Comparison of ENCODE assay signal across 11 cellular contexts in genomic region chr9:127915325-127915752, GRCh38. TPM values are rescaled to one million over a fixed set of nuclear protein-coding genes. Genes with fewer than 3 reads are reported as not detected.
DNase-seq lines count a peak whose midpoint lies in the region; ATAC-seq and TF ChIP-seq lines count a peak whose summit lies in the region.
"Had no signal": no experiment of that assay in that cellular context is flagged by ENCODE, and none has a peak within 500 bp of the region (broad histone marks: within the 10 kb centered on the region; RNA-seq: fewer than 3 reads in every experiment).

No MANE protein-coding gene starts in this region.

- no peak overlapping the region for H4K8ac ChIP-seq in IMR-90 (ENCODE audit: low read depth in 2 of 2, low read length in 2 of 2)

- H3K4me1 Mint-ChIP-seq in CD8-positive, alpha-beta T cell (ENCODE audit: low read depth), result peaks cover 58% of the 10 kb centered on the region
- peaks cover 33 to 37% of the 10 kb centered on the region in 2 donors for H3K4me1 Mint-ChIP-seq in natural killer cell treated with Interleukin-12 subunit alpha and Interleukin-12 subunit beta and Interleukin-15 and Interleukin-18, amount 100 ng/mL, for 72 hours (ENCODE audit: low read depth in 2 of 2)
- peaks cover 14% of the 10 kb centered on the region for H3K4me1 Mint-ChIP-seq in glutamatergic neuron (ENCODE audit: low read depth, unreplicated experiment)

- CTCF ChIA-PET in CD8-positive, alpha-beta T cell (lab: Charles Lee), result interaction anchor here (1.1 to 3.2 kb wide), 6 partner anchors 11 to 411 kb away, joined by 3 to 18 read pairs (median 4); partner anchors contain the start of gene TOR2A
- CTCF ChIA-PET in IMR-90 (lab: Yijun Ruan, JAX), result no interaction called here

- H3K27ac ChIP-seq in CD8-positive, alpha-beta T cell (ENCODE audit: low read depth, low read length), result peak overlapping the region; percentile 50
- H3K27ac ChIP-seq in IMR-90 (ENCODE audit: insufficient read depth, low read length) (no peak overlapping the region), ascending aorta (peak overlapping the region; percentile 62 to 79)
- H3K27ac ChIP-seq: cardiac muscle cell, HL-60 had no signal

- no peak for TF ChIP-seq POLR2A in IMR-90 (IDR thresholded peaks at IDR 0.05; ENCODE audit: low read depth, low read length)

- H3K9ac ChIP-seq in IMR-90 (ENCODE audit: low read depth, low read length), result no peak overlapping the region

- no peak overlapping the region for H3K4me2 ChIP-seq in IMR-90 (ENCODE audit: low read depth, low read length)

- no peak overlapping the region for H2AK5ac ChIP-seq in IMR-90 (ENCODE audit: low read depth, low read length)

- H3K27me3 Mint-ChIP-seq in CD8-positive, alpha-beta T cell (ENCODE audit: low read depth), result no peaks in the 10 kb centered on the region
- H3K27me3 Mint-ChIP-seq in natural killer cell treated with Interleukin-12 subunit alpha and Interleukin-12 subunit beta and Interleukin-15 and Interleukin-18, amount 100 ng/mL, for 72 hours, result no peaks in the 10 kb centered on the region
- peaks cover 12% of the 10 kb centered on the region for H3K27me3 Mint-ChIP-seq in glutamatergic neuron (ENCODE audit: unreplicated experiment)

- no peak overlapping the region for H2BK120ac ChIP-seq in IMR-90 (ENCODE audit: low read depth, low read length)

- H2BK5ac ChIP-seq in IMR-90 (ENCODE audit: low read depth, low read length, poor library complexity, severe bottlenecking), result no peak overlapping the region

- peak overlapping the region; percentile 35 for H2AK9ac ChIP-seq in IMR-90 (replicated peaks; ENCODE audit: low read depth, low read length, poor library complexity)

- H3K4me3 Mint-ChIP-seq in CD8-positive, alpha-beta T cell, result peak overlapping the region; percentile 89
- H3K4me3 Mint-ChIP-seq in natural killer cell treated with Interleukin-12 subunit alpha and Interleukin-12 subunit beta and Interleukin-15 and Interleukin-18, amount 100 ng/mL, for 72 hours, result peak overlapping the region; percentile 71
- H3K4me3 Mint-ChIP-seq in glutamatergic neuron (ENCODE audit: unreplicated experiment), result no peak overlapping the region

- H4K91ac ChIP-seq in IMR-90 (ENCODE audit: insufficient read depth, low read depth, low read length), result no peak overlapping the region

- H3K9me3 ChIP-seq in CD8-positive, alpha-beta T cell (ENCODE audit: low read length), result no peaks in the 10 kb centered on the region
- H3K9me3 ChIP-seq in IMR-90 (ENCODE audit: control insufficient read depth, insufficient read depth, low read length) (no peaks in the 10 kb centered on the region), ascending aorta (no peaks in the 10 kb centered on the region)

- H3K23ac ChIP-seq in IMR-90 (ENCODE audit: low read depth, low read length), result no peak overlapping the region

- H3K27ac Mint-ChIP-seq in CD8-positive, alpha-beta T cell, result peak overlapping the region; percentile 92
- no peak overlapping the region for H3K27ac Mint-ChIP-seq in natural killer cell treated with Interleukin-12 subunit alpha and Interleukin-12 subunit beta and Interleukin-15 and Interleukin-18, amount 100 ng/mL, for 72 hours
- no peak overlapping the region for H3K27ac Mint-ChIP-seq in glutamatergic neuron (ENCODE audit: unreplicated experiment)

- H2AFZ ChIP-seq in IMR-90 (replicated peaks; ENCODE audit: low read length, poor library complexity), result peak overlapping the region; percentile 5

- WGBS in IMR-90 (ENCODE audit: extremely low coverage in 2 of 2, insufficient read length in 1 of 2), 2 experiments, result 50% methylated on average over 2 of the region's 5 CpGs; no CpG with 5 or more reads in 1 of the 2 experiments

- no peak for DNase-seq in CD8-positive, alpha-beta T cell
- DNase-seq in IMR-90 (no peak), ascending aorta (ENCODE audit: low spot score in 2 of 2) (no peak), glutamatergic neuron (no peak), NCI-H146 (lab: John Stamatoyannopoulos, UW) (no peak), NAMALWA (ENCODE audit: low spot score) (no peak)
- no peak for DNase-seq in natural killer cell treated with Interleukin-12 subunit alpha and Interleukin-12 subunit beta and Interleukin-15 and Interleukin-18, amount 100 ng/mL, for 72 hours (ENCODE audit: low spot score)
- DNase-seq in activated CD4-positive, CD25-positive, alpha-beta regulatory T cell (lab: John Stamatoyannopoulos, UW), result no peak
- DNase-seq: NCI-H345 had no signal

- H4K5ac ChIP-seq in IMR-90 (ENCODE audit: low read depth, low read length), result no peak overlapping the region

- dilution Hi-C loops in IMR-90 (cut with HindIII; ENCODE audit: low sequenced_read_pairs, unreplicated experiment), result no loop called here

- no peak overlapping the region for H2BK15ac ChIP-seq in IMR-90 (ENCODE audit: low read depth, low read length)

- in situ Hi-C loops in IMR-90 (cut with MboI; ENCODE audit: low sequenced_read_pairs), result no loop called here

- POLR2A ChIA-PET in CD8-positive, alpha-beta T cell (lab: Charles Lee), result interaction anchor here (0.6 to 3.3 kb wide), 10 partner anchors 9 to 186 kb away, joined by 3 to 22 read pairs (median 4); partner anchors contain the start of genes CDK9 and ST6GALNAC6
- POLR2A ChIA-PET in IMR-90 (lab: Charles Lee; ENCODE audit: unreplicated experiment), result no interaction called here

- H3K36me3 Mint-ChIP-seq in CD8-positive, alpha-beta T cell, result peaks cover 39% of the 10 kb centered on the region
- H3K36me3 Mint-ChIP-seq in natural killer cell treated with Interleukin-12 subunit alpha and Interleukin-12 subunit beta and Interleukin-15 and Interleukin-18, amount 100 ng/mL, for 72 hours, result peaks cover 7% of the 10 kb centered on the region
- H3K36me3 Mint-ChIP-seq in glutamatergic neuron (ENCODE audit: unreplicated experiment), result no peaks in the 10 kb centered on the region

- no peak overlapping the region for H3K56ac ChIP-seq in IMR-90 (ENCODE audit: extremely low read depth, insufficient read depth, low read length)

- TF ChIP-seq CTCF in CD8-positive, alpha-beta T cell (IDR thresholded peaks at IDR 0.05), result no peak
- TF ChIP-seq CTCF in IMR-90 (conservative IDR thresholded peaks at IDR 0.05; ENCODE audit: low read depth, low read length) (no peak), ascending aorta (IDR thresholded peaks at IDR 0.05) (no peak), glutamatergic neuron (IDR thresholded peaks at IDR 0.05; ENCODE audit: partially characterized antibody, unreplicated experiment) (no peak)

- ATAC-seq in CD8-positive, alpha-beta T cell, result no peak
- no peak for ATAC-seq in IMR-90 (ENCODE audit: low read depth)
- no peak for ATAC-seq in natural killer cell treated with Interleukin-12 subunit alpha and Interleukin-12 subunit beta and Interleukin-15 and Interleukin-18, amount 100 ng/mL, for 72 hours

- no peak overlapping the region for H3K18ac ChIP-seq in IMR-90 (ENCODE audit: low read depth, low read length)

- peaks cover 7% of the 10 kb centered on the region; the same call in 1 of the 2 replicates for H4K20me1 ChIP-seq in IMR-90 (ENCODE audit: insufficient read depth, low read length)

- no peaks in the 10 kb centered on the region for H3K9me3 Mint-ChIP-seq in CD8-positive, alpha-beta T cell
- no peaks in the 10 kb centered on the region for H3K9me3 Mint-ChIP-seq in natural killer cell treated with Interleukin-12 subunit alpha and Interleukin-12 subunit beta and Interleukin-15 and Interleukin-18, amount 100 ng/mL, for 72 hours
- peaks cover 4% of the 10 kb centered on the region for H3K9me3 Mint-ChIP-seq in glutamatergic neuron (ENCODE audit: unreplicated experiment)

- H2BK20ac ChIP-seq in IMR-90 (ENCODE audit: low read depth, low read length), result no peak overlapping the region

- TF ChIP-seq RAD21 in IMR-90 (IDR thresholded peaks at IDR 0.05; ENCODE audit: low read length), result no peak

- H3K36me3 ChIP-seq in CD8-positive, alpha-beta T cell (ENCODE audit: insufficient read depth, low read length), result peaks cover 17% of the 10 kb centered on the region
- H3K36me3 ChIP-seq in IMR-90 (ENCODE audit: control insufficient read depth, insufficient read depth, low read length), result peaks cover 18% of the 10 kb centered on the region
- peaks cover 27 to 34% of the 10 kb centered on the region in 2 donors for H3K36me3 ChIP-seq in ascending aorta

- no peak overlapping the region for H3K4ac ChIP-seq in IMR-90 (ENCODE audit: low read depth, low read length)

- peaks cover 4 to 34% of the 10 kb centered on the region in 2 experiments for H3K79me1 ChIP-seq in IMR-90 (ENCODE audit: low read depth in 1 of 2, low read length in 2 of 2)

- H3K9me1 ChIP-seq in IMR-90 (ENCODE audit: insufficient read depth, low read length), result peaks cover 14% of the 10 kb centered on the region

- intact Hi-C loops in CD8-positive, alpha-beta T cell (cut with DNase I, micrococcal nuclease), result loop anchor here in 1 of 2 experiments (5.0 kb wide), 2 partner anchors 348 to 463 kb away; partner anchors contain the start of genes LRSAM1 and RPL12
- intact Hi-C loops in IMR-90 (cut with micrococcal nuclease) (loop anchor here (5.0 to 10.0 kb wide), 3 partner anchors 78 to 301 kb away; partner anchors contain the start of genes FPGS and STXBP1), ascending aorta (cut with DNase I) (loop anchor here (5.0 kb wide), 1 partner anchor 198 kb away; the partner anchor contains the start of genes PTRH1 and TTC16)

- H3K4me3 ChIP-seq in CD8-positive, alpha-beta T cell (ENCODE audit: low read depth, low read length), result peak overlapping the region; percentile 89
- H3K4me3 ChIP-seq in IMR-90 (ENCODE audit: insufficient read depth, low read depth, low read length), result no peak overlapping the region
- peak overlapping the region in 1 of 2 donors; percentile 69 for H3K4me3 ChIP-seq in ascending aorta

- no peak overlapping the region for H3K14ac ChIP-seq in IMR-90 (replicated peaks; ENCODE audit: low read depth, low read length)

- H3K4me1 ChIP-seq in CD8-positive, alpha-beta T cell (ENCODE audit: insufficient read depth, low read length), result peaks cover 36% of the 10 kb centered on the region
- H3K4me1 ChIP-seq in IMR-90 (ENCODE audit: control insufficient read depth, insufficient read depth, low read length) (peaks cover 27% of the 10 kb centered on the region), ascending aorta (peaks cover 10 to 40% of the 10 kb centered on the region in 2 donors)

- no peaks in the 10 kb centered on the region for H3K27me3 ChIP-seq in CD8-positive, alpha-beta T cell (ENCODE audit: insufficient read depth, low read length)
- H3K27me3 ChIP-seq in IMR-90 (ENCODE audit: control insufficient read depth, insufficient read depth, low read length) (no peaks in the 10 kb centered on the region), ascending aorta (no peaks in the 10 kb centered on the region)
- H3K27me3 ChIP-seq: cardiac muscle cell had no signal

- BruUV-seq in IMR-90 (replicated peaks; lab: Mats Ljungman, UMichigan), result no TSS peak

RNA-seq across cellular contexts. Expression of gene ST6GALNAC4, which starts 1.5 kb away (rescaled TPM):
- 10 to 100 TPM; 40.0 to 47.6 TPM for total RNA-seq in CD8-positive, alpha-beta T cell
- total RNA-seq in IMR-90 (2012; rRNA removed), result 11.9 and 12.5 TPM in 2 replicates
- 32.9 and 42.2 TPM in 2 replicates for polyA plus RNA-seq in IMR-90 (2012; rRNA removed)
- polyA plus RNA-seq in IMR-90 (2012; cell fraction: cytosol; rRNA removed), result 18.6 and 48.3 TPM in 2 replicates
- polyA plus RNA-seq in IMR-90 (2012; cell fraction: nucleus; rRNA removed; ENCODE audit: low replicate concordance), result 25.4 and 59.2 TPM in 2 replicates
- total RNA-seq in ascending aorta, result 134 TPM
- 10 to 100 TPM; 17.5 to 44.5 TPM for total RNA-seq in natural killer cell treated with Interleukin-12 subunit alpha and Interleukin-12 subunit beta and Interleukin-15 and Interleukin-18, amount 100 ng/mL, for 72 hours
- total RNA-seq in glutamatergic neuron (ENCODE audit: unreplicated experiment), result 15.8 TPM

RNA-seq across cellular contexts. Expression of gene PIP5KL1, which starts 15.2 kb away (rescaled TPM):
- 1 to 10 TPM; 5.1 to 7.4 TPM for total RNA-seq in CD8-positive, alpha-beta T cell
- total RNA-seq in IMR-90 (2012; rRNA removed) (0.28 and 0.36 TPM in 2 replicates), ascending aorta (not detected), glutamatergic neuron (ENCODE audit: unreplicated experiment) (11.9 TPM)
- 2.7 and 3.6 TPM in 2 replicates for polyA plus RNA-seq in IMR-90 (2012; rRNA removed)
- polyA plus RNA-seq in IMR-90 (2012; cell fraction: cytosol; rRNA removed), result 2.5 and 3.4 TPM in 2 replicates
- 22.0 and 36.8 TPM in 2 replicates for polyA plus RNA-seq in IMR-90 (2012; cell fraction: nucleus; rRNA removed; ENCODE audit: low replicate concordance)
- total RNA-seq in natural killer cell treated with Interleukin-12 subunit alpha and Interleukin-12 subunit beta and Interleukin-15 and Interleukin-18, amount 100 ng/mL, for 72 hours, result 1 to 10 TPM; 2.7 to 3.7 TPM

RNA-seq across cellular contexts. Expression of gene ST6GALNAC6, which starts 15.9 kb away (rescaled TPM):
- total RNA-seq in CD8-positive, alpha-beta T cell, result 10 to 100 TPM; 49.8 to 56.1 TPM
- total RNA-seq in IMR-90 (2012; rRNA removed), result 35.3 and 35.7 TPM in 2 replicates
- polyA plus RNA-seq in IMR-90 (2012; rRNA removed), result 47.6 and 48.6 TPM in 2 replicates
- 41.6 and 60.0 TPM in 2 replicates for polyA plus RNA-seq in IMR-90 (2012; cell fraction: cytosol; rRNA removed)
- polyA plus RNA-seq in IMR-90 (2012; cell fraction: nucleus; rRNA removed; ENCODE audit: low replicate concordance), result 105 and 190 TPM in 2 replicates
- total RNA-seq in ascending aorta, result 172 TPM
- total RNA-seq in natural killer cell treated with Interleukin-12 subunit alpha and Interleukin-12 subunit beta and Interleukin-15 and Interleukin-18, amount 100 ng/mL, for 72 hours, result 10 to 100 TPM; 53.4 to 67.2 TPM
- 26.1 TPM for total RNA-seq in glutamatergic neuron (ENCODE audit: unreplicated experiment)

RNA-seq across cellular contexts. Expression of gene DPM2, which starts 22.3 kb away (rescaled TPM):
- 10 to 100 TPM; 40.2 to 42.7 TPM for total RNA-seq in CD8-positive, alpha-beta T cell
- 10.8 TPM in 2 replicates for total RNA-seq in IMR-90 (2012; rRNA removed)
- 60.6 and 60.9 TPM in 2 replicates for polyA plus RNA-seq in IMR-90 (2012; rRNA removed)
- polyA plus RNA-seq in IMR-90 (2012; cell fraction: cytosol; rRNA removed), result 40.8 and 52.3 TPM in 2 replicates
- 40.3 and 50.7 TPM in 2 replicates for polyA plus RNA-seq in IMR-90 (2012; cell fraction: nucleus; rRNA removed; ENCODE audit: low replicate concordance)
- total RNA-seq in ascending aorta, result 18.2 TPM
- total RNA-seq in natural killer cell treated with Interleukin-12 subunit alpha and Interleukin-12 subunit beta and Interleukin-15 and Interleukin-18, amount 100 ng/mL, for 72 hours, result 10 to 100 TPM; 47.9 to 74.4 TPM
- total RNA-seq in glutamatergic neuron (ENCODE audit: unreplicated experiment), result 35.3 TPM

RNA-seq across cellular contexts. Expression of gene AK1, which starts 37.9 kb away (rescaled TPM):
- 10 to 100 TPM; 34.8 to 35.2 TPM for total RNA-seq in CD8-positive, alpha-beta T cell
- total RNA-seq in IMR-90 (2012; rRNA removed) (44.8 and 51.4 TPM in 2 replicates), ascending aorta (64.5 TPM), glutamatergic neuron (ENCODE audit: unreplicated experiment) (121 TPM)
- polyA plus RNA-seq in IMR-90 (2012; rRNA removed), result 119 and 126 TPM in 2 replicates
- 146 and 387 TPM in 2 replicates for polyA plus RNA-seq in IMR-90 (2012; cell fraction: cytosol; rRNA removed)
- 158 and 207 TPM in 2 replicates for polyA plus RNA-seq in IMR-90 (2012; cell fraction: nucleus; rRNA removed; ENCODE audit: low replicate concordance)
- total RNA-seq in natural killer cell treated with Interleukin-12 subunit alpha and Interleukin-12 subunit beta and Interleukin-15 and Interleukin-18, amount 100 ng/mL, for 72 hours, result 10 to 100 TPM; 11.5 to 13.0 TPM
